Comparison of ENCODE assay signal across 9 cellular contexts in the genomic region with DNA sequence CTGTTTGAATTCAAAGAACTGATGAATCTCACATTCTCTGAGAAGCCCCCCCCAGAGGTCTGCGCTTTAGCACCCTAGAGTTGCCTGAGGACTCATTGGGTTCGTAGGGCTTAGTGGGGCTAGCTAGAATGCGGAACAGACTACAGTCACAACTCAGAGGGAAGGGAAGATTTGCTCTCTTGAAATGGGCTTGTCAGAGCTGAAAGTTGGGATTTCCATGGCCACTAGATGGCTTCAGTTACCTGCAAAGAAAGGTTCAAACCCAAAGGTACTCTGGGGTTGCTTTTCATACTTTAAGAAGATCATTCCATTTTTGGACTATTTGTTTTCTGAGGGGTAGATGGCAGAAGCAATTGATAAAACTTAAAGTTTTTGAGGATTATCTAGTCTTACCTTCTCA.
DNase-seq lines count a peak whose midpoint lies in the region; ATAC-seq and TF ChIP-seq lines count a peak whose summit lies in the region.
"Had no signal": no experiment of that assay in that cellular context is flagged by ENCODE, and none has a peak within 500 bp of the region (broad histone marks: within the 10 kb centered on the region; RNA-seq: fewer than 3 reads in every experiment).

No MANE protein-coding gene starts in this region.

- H3K27me3 ChIP-seq in Panc1 (ENCODE audit: control insufficient read depth, insufficient read depth, low read length), result no peaks in the 10 kb centered on the region

- no peak overlapping the region for H3K4me3 ChIP-seq in Panc1 (ENCODE audit: low read depth in 2 of 2, low read length in 2 of 2)

- no peaks in the 10 kb centered on the region for H3K4me1 ChIP-seq in Panc1 (ENCODE audit: control insufficient read depth, insufficient read depth, low read length)

- no TSS peak for BruUV-seq in Panc1 (replicated peaks; lab: Mats Ljungman, UMichigan)

- POLR2A ChIA-PET in Panc1 (lab: Charles Lee), result no interaction called here

- no peaks in the 10 kb centered on the region for H3K36me3 ChIP-seq in Panc1 (ENCODE audit: control insufficient read depth, insufficient read depth, low read length)

- H3K9me3 ChIP-seq in Panc1 (ENCODE audit: control insufficient read depth, insufficient read depth, low read depth, low read length), result no peaks in the 10 kb centered on the region

- DNase-seq in Caki2 (ENCODE audit: low read depth), result peak; percentile 23
- DNase-seq in Panc1 (ENCODE audit: low read depth, low spot score), result no peak
- DNase-seq in iPS DF 4.7 (ENCODE audit: extremely low read depth, low spot score), result peak; percentile 49
- DNase-seq in C1 segment of cervical spinal cord (lab: John Stamatoyannopoulos, UW), result no peak
- DNase-seq: activated B cell treated with CpG ODN at 0.5 μM for 24 hours had no signal

- in situ Hi-C loops in Caki2 (cut with HindIII; ENCODE audit: low pct_unique_long_range_greater_than_20kb, low sequenced_read_pairs), result no loop called here
- in situ Hi-C loops in Panc1 (cut with HindIII; ENCODE audit: low pct_unique_long_range_greater_than_20kb, low sequenced_read_pairs), result no loop called here

- intact Hi-C loops in Panc1 (cut with micrococcal nuclease; ENCODE audit: unreplicated experiment), result no loop called here

- CTCF ChIA-PET in Panc1 (lab: Charles Lee), result no interaction called here

- ATAC-seq in HG02885 (IDR thresholded peaks at IDR 0.05; ENCODE audit: poor library complexity, unreplicated experiment) (peak; percentile 44), Panc1 (peak; percentile 66), HG03439 (IDR thresholded peaks at IDR 0.05; ENCODE audit: unreplicated experiment) (no peak), GM19395 (IDR thresholded peaks at IDR 0.05; ENCODE audit: unreplicated experiment) (no peak), HG03196 (IDR thresholded peaks at IDR 0.05; ENCODE audit: unreplicated experiment) (no peak)

- TF ChIP-seq CTCF in Panc1 (IDR thresholded peaks at IDR 0.05), result peak; percentile 75

- no peak overlapping the region for H3K27ac ChIP-seq in Panc1 (ENCODE audit: low read length)

Comparison
In these comparisons a context has a peak if more than half of its experiments do, and no peak if none do; other contexts are left out.
1. DNase-seq: peak in Caki2 (single experiment) and iPS DF 4.7 (single experiment); none in Panc1 (single experiment) and C1 segment of cervical spinal cord (0 of 14).
2. ATAC-seq: peak in HG02885 (single experiment) and Panc1 (single experiment); none in HG03439 (single experiment), GM19395 (single experiment) and HG03196 (single experiment).